In the genomic region with DNA sequence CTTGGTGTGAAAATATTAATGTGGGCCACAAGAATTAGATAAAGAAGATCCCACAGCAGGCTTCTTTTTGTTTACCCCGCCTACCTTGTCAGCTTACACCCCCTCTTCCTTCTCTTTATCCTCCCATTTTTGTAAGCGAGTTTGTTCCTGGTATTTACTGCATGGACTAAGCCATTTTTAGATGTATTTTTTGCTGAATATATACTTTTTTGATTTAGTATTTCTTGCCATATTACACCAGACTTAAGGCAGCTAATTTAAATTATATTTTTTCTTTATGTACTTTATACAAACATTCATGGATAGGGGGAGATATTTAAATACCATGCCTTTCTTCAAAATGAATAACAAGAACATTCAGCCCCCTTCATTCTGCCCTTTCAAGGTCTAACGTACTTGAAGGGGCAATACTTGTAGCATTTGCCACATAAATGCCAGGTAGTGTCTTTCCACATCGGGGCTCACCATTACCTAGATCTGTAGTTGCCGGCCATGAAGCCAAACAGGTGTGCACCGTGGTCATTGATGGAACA, we compare ENCODE assay signal across 8 cellular contexts.
DNase-seq lines count a peak whose midpoint lies in the region; ATAC-seq and TF ChIP-seq lines count a peak whose summit lies in the region.

No MANE protein-coding gene starts in this region.

- H3K36me3 ChIP-seq in testis (ENCODE audit: low read depth, missing control alignments), result no peaks in the 10 kb centered on the region

- no peak for ATAC-seq in GM18517 (IDR thresholded peaks at IDR 0.05; ENCODE audit: unreplicated experiment)
- no peak for ATAC-seq in GM19035 (IDR thresholded peaks at IDR 0.05; ENCODE audit: unreplicated experiment)

- peaks cover 5% of the 10 kb centered on the region for H3K4me1 ChIP-seq in testis

- peak overlapping the region; percentile 40 for H3K27ac Mint-ChIP-seq in activated CD4-positive, alpha-beta T cell treated with anti-CD3 and anti-CD28 coated beads, Interleukin-2, amount 10 ng/mL, durations not matched to agents 24 days and 14 days
- no peak overlapping the region for H3K27ac Mint-ChIP-seq in activated T-helper 2 cell treated with anti-CD3 and anti-CD28 coated beads, Interferon-gamma antibody, Interleukin-2, Interleukin-4, amounts not matched to agents 10 μg/mL and 5 μg/mL and 100 μg/mL, durations not matched to agents 14 hours and 24 hours and 36 hours
- peak overlapping the region; percentile 51 to 87 (median 74) for H3K27ac Mint-ChIP-seq in immature natural killer cell

- 13 to 16% methylated on average over 6 of the region's 6 CpGs for WGBS in testis, 2 donors

- no peak for DNase-seq in activated CD4-positive, alpha-beta T cell treated with anti-CD3 and anti-CD28 coated beads, Interleukin-2, amount 10 ng/mL, durations not matched to agents 24 days and 14 days
- no peak for DNase-seq in activated CD4-positive, alpha-beta T cell treated with anti-CD3 and anti-CD28 coated beads, Interleukin-2, amount 50 U/mL, for 1 hour
- DNase-seq in activated T-helper 2 cell treated with anti-CD3 and anti-CD28 coated beads, Interferon-gamma antibody, Interleukin-2, Interleukin-4, amounts not matched to agents 10 μg/mL and 5 μg/mL and 100 μg/mL, durations not matched to agents 14 hours and 24 hours and 36 hours (ENCODE audit: low spot score), result no peak
- DNase-seq in immature natural killer cell, result no peak
- no peak for DNase-seq in testis
- no peak for DNase-seq in stimulated activated CD4-positive, alpha-beta T cell treated with anti-CD3 and anti-CD28 coated beads, Interleukin-1b, Interleukin-23, amount 100 ng/mL, for 48 hours

- H3K27ac ChIP-seq in testis, result peak overlapping the region; percentile 69 to 85

- H3K36me3 Mint-ChIP-seq in activated CD4-positive, alpha-beta T cell treated with anti-CD3 and anti-CD28 coated beads, Interleukin-2, amount 10 ng/mL, durations not matched to agents 24 days and 14 days (ENCODE audit: low read depth), result peaks cover 16% of the 10 kb centered on the region
- H3K36me3 Mint-ChIP-seq in activated T-helper 2 cell treated with anti-CD3 and anti-CD28 coated beads, Interferon-gamma antibody, Interleukin-2, Interleukin-4, amounts not matched to agents 10 μg/mL and 5 μg/mL and 100 μg/mL, durations not matched to agents 14 hours and 24 hours and 36 hours (ENCODE audit: low read depth), result no peaks in the 10 kb centered on the region
- no peaks in the 10 kb centered on the region for H3K36me3 Mint-ChIP-seq in immature natural killer cell

- no peaks in the 10 kb centered on the region for H3K27me3 Mint-ChIP-seq in activated CD4-positive, alpha-beta T cell treated with anti-CD3 and anti-CD28 coated beads, Interleukin-2, amount 10 ng/mL, durations not matched to agents 24 days and 14 days
- peaks cover 22% of the 10 kb centered on the region for H3K27me3 Mint-ChIP-seq in activated T-helper 2 cell treated with anti-CD3 and anti-CD28 coated beads, Interferon-gamma antibody, Interleukin-2, Interleukin-4, amounts not matched to agents 10 μg/mL and 5 μg/mL and 100 μg/mL, durations not matched to agents 14 hours and 24 hours and 36 hours (ENCODE audit: low read depth)
- peaks cover 0 to 4% (median 4%) of the 10 kb centered on the region in 3 donors for H3K27me3 Mint-ChIP-seq in immature natural killer cell (ENCODE audit: low read depth in 3 of 3)

- H3K9me3 Mint-ChIP-seq in activated CD4-positive, alpha-beta T cell treated with anti-CD3 and anti-CD28 coated beads, Interleukin-2, amount 10 ng/mL, durations not matched to agents 24 days and 14 days, result no peaks in the 10 kb centered on the region
- no peaks in the 10 kb centered on the region for H3K9me3 Mint-ChIP-seq in activated T-helper 2 cell treated with anti-CD3 and anti-CD28 coated beads, Interferon-gamma antibody, Interleukin-2, Interleukin-4, amounts not matched to agents 10 μg/mL and 5 μg/mL and 100 μg/mL, durations not matched to agents 14 hours and 24 hours and 36 hours
- no peaks in the 10 kb centered on the region for H3K9me3 Mint-ChIP-seq in immature natural killer cell

- no peak for TF ChIP-seq POLR2A in testis (IDR thresholded peaks at IDR 0.05)

- no peak for TF ChIP-seq CTCF in testis (IDR thresholded peaks at IDR 0.05)

- H3K4me1 Mint-ChIP-seq in activated CD4-positive, alpha-beta T cell treated with anti-CD3 and anti-CD28 coated beads, Interleukin-2, amount 10 ng/mL, durations not matched to agents 24 days and 14 days, result peaks cover 50% of the 10 kb centered on the region
- peaks cover 51% of the 10 kb centered on the region for H3K4me1 Mint-ChIP-seq in activated T-helper 2 cell treated with anti-CD3 and anti-CD28 coated beads, Interferon-gamma antibody, Interleukin-2, Interleukin-4, amounts not matched to agents 10 μg/mL and 5 μg/mL and 100 μg/mL, durations not matched to agents 14 hours and 24 hours and 36 hours (ENCODE audit: low read depth)
- H3K4me1 Mint-ChIP-seq in immature natural killer cell, result peaks cover 20 to 35% of the 10 kb centered on the region in 2 donors

- H3K9me3 ChIP-seq in testis, result no peaks in the 10 kb centered on the region

- H3K4me3 Mint-ChIP-seq in activated CD4-positive, alpha-beta T cell treated with anti-CD3 and anti-CD28 coated beads, Interleukin-2, amount 10 ng/mL, durations not matched to agents 24 days and 14 days, result peak overlapping the region; percentile 96
- H3K4me3 Mint-ChIP-seq in activated T-helper 2 cell treated with anti-CD3 and anti-CD28 coated beads, Interferon-gamma antibody, Interleukin-2, Interleukin-4, amounts not matched to agents 10 μg/mL and 5 μg/mL and 100 μg/mL, durations not matched to agents 14 hours and 24 hours and 36 hours (ENCODE audit: low read depth), result peak overlapping the region; percentile 64
- H3K4me3 Mint-ChIP-seq in immature natural killer cell, result peak overlapping the region; percentile 78 to 95 (median 83)

- H3K27me3 ChIP-seq in testis, result no peaks in the 10 kb centered on the region

- intact Hi-C loops in activated CD4-positive, alpha-beta T cell treated with anti-CD3 and anti-CD28 coated beads, Interleukin-2, amount 10 ng/mL, durations not matched to agents 24 days and 14 days (cut with micrococcal nuclease), result loop anchor here (2.0 to 10.0 kb wide), 5 partner anchors 15 to 1271 kb away; no protein-coding TSS in a partner anchor
- intact Hi-C loops in activated T-helper 2 cell treated with anti-CD3 and anti-CD28 coated beads, Interferon-gamma antibody, Interleukin-2, Interleukin-4, amounts not matched to agents 10 μg/mL and 5 μg/mL and 100 μg/mL, durations not matched to agents 14 hours and 24 hours and 36 hours (cut with micrococcal nuclease), result loop anchor here (10.0 kb wide), 3 partner anchors 1211 to 1431 kb away; partner anchors contain the start of gene PIK3R1
- intact Hi-C loops in testis (cut with DNase I; ENCODE audit: low total_unique reads), result no loop called here

- peak overlapping the region; percentile 60 to 64 for H3K4me3 ChIP-seq in testis
